Comparison of ENCODE assay signal across 11 cellular contexts in the genomic region with DNA sequence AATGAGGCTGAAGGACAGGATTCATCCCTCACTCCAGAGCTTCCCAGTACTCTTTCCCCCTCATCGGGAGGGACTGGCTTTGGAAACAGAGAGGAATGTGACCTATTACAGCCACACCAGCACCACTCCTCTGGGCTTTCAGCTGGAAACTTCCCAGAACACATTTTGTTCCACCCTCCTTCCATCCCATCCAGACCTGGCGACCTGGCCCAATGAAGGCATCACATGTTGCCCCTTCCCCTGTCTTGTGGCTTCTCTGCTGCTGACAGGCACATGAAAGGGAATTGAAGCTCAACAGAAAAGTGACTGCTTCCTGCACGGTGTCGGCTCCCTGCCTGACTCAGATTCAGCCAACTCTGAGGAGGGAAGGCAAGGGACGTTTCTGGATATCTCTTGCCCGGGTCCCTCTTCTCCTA. TPM values are rescaled to one million over a fixed set of nuclear protein-coding genes. Genes with fewer than 3 reads are reported as not detected.
DNase-seq lines count a peak whose midpoint lies in the region; ATAC-seq and TF ChIP-seq lines count a peak whose summit lies in the region.
"Had no signal": no experiment of that assay in that cellular context is flagged by ENCODE, and none has a peak within 500 bp of the region (broad histone marks: within the 10 kb centered on the region; RNA-seq: fewer than 3 reads in every experiment).

No MANE protein-coding gene starts in this region.

- intact Hi-C loops in Right ventricle myocardium inferior (cut with DNase I) (loop anchor here (2.0 kb wide), 1 partner anchor 16 kb away; no protein-coding TSS in a partner anchor), cardiac septum (cut with DNase I) (no loop called here)

- H3K4me1 Mint-ChIP-seq in activated T-cell treated with anti-CD3 and anti-CD28 coated beads, Interleukin-2, amount 50 U/mL, for 72 hours (ENCODE audit: low read depth): peaks cover 10% of the 10 kb centered on the region

- peak; percentile 58 for ATAC-seq in Right ventricle myocardium inferior
- ATAC-seq in GM18861 (IDR thresholded peaks at IDR 0.05; ENCODE audit: unreplicated experiment): no peak
- ATAC-seq in HG03521 (IDR thresholded peaks at IDR 0.05; ENCODE audit: unreplicated experiment): no peak
- ATAC-seq in GM21528 (IDR thresholded peaks at IDR 0.05; ENCODE audit: low FRiP score, unreplicated experiment): no peak
- no peak for ATAC-seq in activated T-cell treated with anti-CD3 and anti-CD28 coated beads, Interleukin-2, amount 50 U/mL, for 72 hours (replicated peaks in 1 of 2)

- no peak overlapping the region for H2BK120ac ChIP-seq in trophoblast cell (ENCODE audit: insufficient read depth, low read length, poor library complexity)

- H3K36me3 Mint-ChIP-seq in activated T-cell treated with anti-CD3 and anti-CD28 coated beads, Interleukin-2, amount 50 U/mL, for 72 hours (ENCODE audit: insufficient read depth in 2 of 2): no peaks in the 10 kb centered on the region

- no peak overlapping the region for H3K4ac ChIP-seq in trophoblast cell (ENCODE audit: low read depth, low read length)

- no peak overlapping the region for H2BK5ac ChIP-seq in trophoblast cell (ENCODE audit: low read depth, low read length, poor library complexity)

- H3K18ac ChIP-seq in trophoblast cell (ENCODE audit: low read length): no peak overlapping the region

- peaks cover 0 to 28% of the 10 kb centered on the region in 2 donors for H3K4me1 ChIP-seq in right atrium auricular region
- H3K4me1 ChIP-seq in trophoblast cell (ENCODE audit: control insufficient read depth in 1 of 2, insufficient read depth in 2 of 2, low read length in 2 of 2): peaks cover 5 to 15% of the 10 kb centered on the region in 2 experiments

- H3K27ac Mint-ChIP-seq in activated T-cell treated with anti-CD3 and anti-CD28 coated beads, Interleukin-2, amount 50 U/mL, for 72 hours: no peak overlapping the region

- H3K27me3 Mint-ChIP-seq in activated T-cell treated with anti-CD3 and anti-CD28 coated beads, Interleukin-2, amount 50 U/mL, for 72 hours (ENCODE audit: low read depth): peaks cover 57% of the 10 kb centered on the region

- H3K4me3 ChIP-seq in right atrium auricular region: peak overlapping the region in 1 of 2 donors; percentile 35
- no peak overlapping the region for H3K4me3 ChIP-seq in trophoblast cell (ENCODE audit: low read depth, low read length)

- no peak for DNase-seq in Right ventricle myocardium inferior (ENCODE audit: missing footprints)
- DNase-seq in cardiac septum (ENCODE audit: low spot score): no peak
- peak; percentile 68 for DNase-seq in right atrium auricular region (ENCODE audit: low spot score)
- no peak for DNase-seq in trophoblast cell
- no peak for DNase-seq in activated T-cell treated with anti-CD3 and anti-CD28 coated beads, Interleukin-2, amount 50 U/mL, for 72 hours
- DNase-seq: NCI-H2171 treated with DMSO at 0.1 percent for 48 hours, retina had no signal

- no peak overlapping the region for H3K4me3 Mint-ChIP-seq in activated T-cell treated with anti-CD3 and anti-CD28 coated beads, Interleukin-2, amount 50 U/mL, for 72 hours

- no peak overlapping the region for H4K8ac ChIP-seq in trophoblast cell (ENCODE audit: low read depth, low read length)

- H3K14ac ChIP-seq in trophoblast cell (ENCODE audit: low read length): no peak overlapping the region

- TF ChIP-seq CTCF in right atrium auricular region (IDR thresholded peaks at IDR 0.05): no peak

- no peak overlapping the region for H2AK5ac ChIP-seq in trophoblast cell (ENCODE audit: low read length)

- H2BK12ac ChIP-seq in trophoblast cell (ENCODE audit: low read length): no peak overlapping the region

- no peaks in the 10 kb centered on the region for H3K27me3 ChIP-seq in right atrium auricular region
- H3K27me3 ChIP-seq in trophoblast cell (ENCODE audit: insufficient read depth, low read length): no peaks in the 10 kb centered on the region

- H4K12ac ChIP-seq in trophoblast cell (ENCODE audit: low read depth, low read length): no peak overlapping the region

- peaks cover 2% of the 10 kb centered on the region for H3K79me1 ChIP-seq in trophoblast cell (ENCODE audit: low read length)

- H3K23ac ChIP-seq in trophoblast cell (ENCODE audit: low read length): no peak overlapping the region

- H3K9me3 ChIP-seq in right atrium auricular region (no peaks in the 10 kb centered on the region), trophoblast cell (ENCODE audit: insufficient read depth, low read depth, low read length) (no peaks in the 10 kb centered on the region)

- no peak overlapping the region for H3K9ac ChIP-seq in trophoblast cell (ENCODE audit: low read length)

- no peak overlapping the region for H2AFZ ChIP-seq in trophoblast cell (ENCODE audit: insufficient read depth, low read length, poor library complexity)

- no peaks in the 10 kb centered on the region for H3K9me3 Mint-ChIP-seq in activated T-cell treated with anti-CD3 and anti-CD28 coated beads, Interleukin-2, amount 50 U/mL, for 72 hours

- no peak overlapping the region for H3K4me2 ChIP-seq in trophoblast cell (ENCODE audit: low read length)

- no peak overlapping the region for H4K91ac ChIP-seq in trophoblast cell (ENCODE audit: low read depth, low read length)

- H3K79me2 ChIP-seq in trophoblast cell (ENCODE audit: control insufficient read depth, insufficient read depth, low read length, poor library complexity): no peaks in the 10 kb centered on the region

- peak overlapping the region; percentile 70 to 74 for H3K27ac ChIP-seq in right atrium auricular region
- peak overlapping the region; percentile 21 for H3K27ac ChIP-seq in trophoblast cell (ENCODE audit: low read depth, low read length)
- H3K27ac ChIP-seq: epithelial cell of prostate had no signal

- H3K36me3 ChIP-seq in right atrium auricular region (no peaks in the 10 kb centered on the region), trophoblast cell (ENCODE audit: control insufficient read depth in 1 of 2, insufficient read depth in 2 of 2, low read length in 2 of 2) (no peaks in the 10 kb centered on the region)

- no CpG with 5 or more reads among the region's 6 CpGs for WGBS in trophoblast cell (ENCODE audit: extremely low coverage, insufficient coverage, insufficient read length)

RNA-seq across cellular contexts. Expression of gene IRAG1, which starts 19.1 kb away (rescaled TPM):
- total RNA-seq in Right ventricle myocardium inferior: 5.9 TPM
- 6.4 TPM for total RNA-seq in cardiac septum
- 10 to 100 TPM in 1 of 2 donors, 1 to 10 TPM in 1; 4.6 to 10.9 TPM for total RNA-seq in right atrium auricular region
- polyA plus RNA-seq in trophoblast cell (2013): 1.5 and 1.9 TPM in 2 replicates
- under 1 TPM in 1 of 2 donors, not detected in 1; 0.09 TPM for total RNA-seq in activated T-cell treated with anti-CD3 and anti-CD28 coated beads, Interleukin-2, amount 50 U/mL, for 72 hours
